Comparison of ENCODE assay signal across 8 cellular contexts in the genomic region with DNA sequence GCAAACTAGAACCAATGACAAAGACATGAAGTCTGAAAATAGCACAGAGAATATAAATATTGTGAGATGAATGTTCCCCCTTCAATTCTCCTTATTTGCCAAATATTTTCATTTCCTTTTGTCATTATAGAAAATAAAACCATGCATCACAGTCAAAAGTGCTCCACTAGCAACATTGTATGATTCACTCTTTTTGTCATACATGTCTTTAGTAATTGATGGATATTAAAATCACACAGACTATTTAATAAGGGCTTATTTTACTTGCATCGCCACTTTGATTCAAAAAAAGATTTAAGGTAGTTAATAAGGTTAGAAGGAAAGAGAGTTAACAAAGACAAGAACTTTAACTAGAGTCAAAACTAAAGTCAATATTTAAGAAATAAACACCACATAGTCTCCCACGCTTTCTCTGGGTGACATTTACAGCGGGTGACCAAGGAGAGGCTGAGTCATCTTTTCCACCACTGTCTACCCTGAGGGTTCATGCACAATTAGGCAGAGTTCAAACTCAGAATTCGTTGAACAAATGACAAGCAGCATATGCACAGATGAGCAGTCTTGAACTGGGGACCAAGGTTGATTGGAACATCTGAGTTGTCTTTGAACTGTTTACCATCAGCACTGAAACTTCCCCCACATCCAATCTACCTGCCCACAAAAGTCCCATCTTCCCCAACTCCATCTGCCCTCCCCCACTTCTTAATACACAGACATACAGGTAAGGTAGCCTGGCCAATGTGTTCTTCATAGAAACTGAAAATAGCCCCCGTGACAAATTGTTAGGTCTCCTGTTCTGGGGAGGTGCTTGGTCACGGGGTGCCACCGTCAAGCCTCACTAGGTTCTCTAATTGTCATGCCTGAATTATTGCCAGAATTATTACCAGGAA. TPM values are rescaled to one million over a fixed set of nuclear protein-coding genes. Genes with fewer than 3 reads are reported as not detected.
DNase-seq lines count a peak whose midpoint lies in the region; ATAC-seq, FAIRE-seq and TF ChIP-seq lines count a peak whose summit lies in the region.

No MANE protein-coding gene starts in this region.

- no peaks in the 10 kb centered on the region for H3K36me3 ChIP-seq in uterus

- H3K27ac Mint-ChIP-seq in T-cell, result no peak overlapping the region

- CTCF ChIA-PET in T-cell (lab: Charles Lee), result no interaction called here

- TF ChIP-seq POLR2A in uterus (IDR thresholded peaks at IDR 0.05) (no peak), H54 (IDR thresholded peaks at IDR 0.05; ENCODE audit: low read depth, low read length) (no peak)

- no peak overlapping the region for H3K4me3 ChIP-seq in uterus

- ATAC-seq in GM19328 (IDR thresholded peaks at IDR 0.05; ENCODE audit: unreplicated experiment) (peak; percentile 97), HG02970 (IDR thresholded peaks at IDR 0.05; ENCODE audit: low FRiP score, unreplicated experiment) (peak; percentile 94), T-cell (replicated peaks in 1 of 4) (no peak)

- intact Hi-C loops in uterus (cut with DNase I; ENCODE audit: low total_unique reads), result no loop called here

- peaks cover 10 to 11% of the 10 kb centered on the region in 2 donors for H3K27me3 Mint-ChIP-seq in T-cell

- peaks cover 0 to 7% (median 0%) of the 10 kb centered on the region in 3 donors for H3K4me1 Mint-ChIP-seq in T-cell

- H3K27me3 ChIP-seq in uterus, result no peaks in the 10 kb centered on the region

- no peak overlapping the region for H3K27ac ChIP-seq in uterus

- peaks cover 2 to 5% (median 5%) of the 10 kb centered on the region in 3 donors for H3K9me3 Mint-ChIP-seq in T-cell

- FAIRE-seq in D721Med (lab: Jason Lieb, UNC), result no peak
- no peak for FAIRE-seq in H54 (lab: Jason Lieb, UNC)

- H3K4me3 Mint-ChIP-seq in T-cell, result no peak overlapping the region

- no peak for TF ChIP-seq CTCF in uterus (IDR thresholded peaks at IDR 0.05)
- TF ChIP-seq CTCF in D721Med (IDR thresholded peaks at IDR 0.05; ENCODE audit: insufficient read depth, missing control alignments), result no peak

- H3K4me1 ChIP-seq in uterus, result no peaks in the 10 kb centered on the region

- peak; percentile 36 to 59 for DNase-seq in activated CD4-positive, alpha-beta T cell treated with anti-CD3 and anti-CD28 coated beads, Interleukin-2, amount 50 U/mL, for 48 hours
- DNase-seq in stimulated activated CD4-positive, alpha-beta T cell treated with anti-CD3 and anti-CD28 coated beads, Interleukin-15, amount 100 ng/mL, for 24 hours, result peak; percentile 63
- no peak for DNase-seq in uterus
- no peak for DNase-seq in D721Med (ENCODE audit: insufficient read length, low spot score)
- DNase-seq in H54 (ENCODE audit: insufficient read length, low spot score), result no peak
- DNase-seq in T-cell, result no peak

- H3K36me3 Mint-ChIP-seq in T-cell, result peaks cover 2% of the 10 kb centered on the region

- no peaks in the 10 kb centered on the region for H3K9me3 ChIP-seq in uterus

- POLR2A ChIA-PET in T-cell (lab: Charles Lee), result no interaction called here

RNA-seq across cellular contexts. Expression of gene C7orf25, which starts 42.5 kb away (rescaled TPM):
- 10 to 100 TPM in 2 of 4 donors, 1 to 10 TPM in 2; 5.9 to 22.5 (median 11.9) TPM for total RNA-seq in uterus
- 1 to 10 TPM; 3.3 to 8.4 (median 5.2) TPM for total RNA-seq in T-cell

Comparison
In these comparisons a context has a peak if more than half of its experiments do, and no peak if none do; other contexts are left out.
1. ATAC-seq: peak in GM19328 (single experiment) and HG02970 (single experiment); none in T-cell (0 of 4).
2. DNase-seq: peak in activated CD4-positive, alpha-beta T cell treated with anti-CD3 and anti-CD28 coated beads, Interleukin-2, amount 50 U/mL, for 48 hours (2 of 2) and stimulated activated CD4-positive, alpha-beta T cell treated with anti-CD3 and anti-CD28 coated beads, Interleukin-15, amount 100 ng/mL, for 24 hours (single experiment); none in uterus (0 of 2), D721Med (single experiment), H54 (single experiment) and T-cell (0 of 34).